25 cellular contexts compared by ENCODE assay signal in the genomic region with DNA sequence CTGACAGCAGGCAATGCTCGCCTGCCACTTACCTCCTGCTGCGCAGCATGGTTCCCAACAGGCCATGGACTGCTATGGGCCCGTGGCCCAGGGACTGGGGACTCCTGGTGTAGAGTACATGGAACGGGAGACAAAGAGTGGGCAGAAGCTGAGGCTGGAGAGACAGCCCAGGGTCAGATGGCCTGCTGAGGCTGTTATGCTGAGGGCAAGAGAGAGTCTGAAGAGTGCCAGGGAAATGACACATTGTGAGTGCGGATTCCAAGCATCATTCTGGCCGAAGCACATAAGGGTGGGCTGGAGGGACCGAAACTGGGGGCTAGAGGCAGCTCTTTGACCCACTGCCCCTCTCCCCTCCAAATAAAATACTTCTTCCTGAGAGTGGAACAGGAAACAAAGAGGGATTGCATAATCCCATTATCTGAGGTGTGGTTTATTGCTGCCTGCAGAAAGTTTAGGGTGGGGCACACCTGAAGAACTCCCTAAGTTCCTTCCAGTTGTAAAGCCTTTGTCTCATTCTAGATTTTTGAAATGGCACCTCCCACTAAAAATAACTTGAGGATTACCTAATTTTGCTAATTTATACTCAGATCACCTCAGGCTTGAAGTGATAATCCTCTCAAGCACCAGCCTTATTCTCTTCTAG.
DNase-seq lines count a peak whose midpoint lies in the region; ATAC-seq lines count a peak whose summit lies in the region.
"Had no signal": no experiment of that assay in that cellular context is flagged by ENCODE, and none has a peak within 500 bp of the region (broad histone marks: within the 10 kb centered on the region; RNA-seq: fewer than 3 reads in every experiment).

No MANE protein-coding gene starts in this region.

- ATAC-seq in HG03457 (IDR thresholded peaks at IDR 0.05; ENCODE audit: unreplicated experiment): no peak
- ATAC-seq: A549; activated T-cell treated with anti-CD3 and anti-CD28 coated beads, Interleukin-2, amount 50 U/mL, for 72 hours; naive thymus-derived CD4-positive, alpha-beta T cell; PC-3 had no signal

- H3K9me3 Mint-ChIP-seq in CD8-positive, alpha-beta memory T cell: peaks cover 0 to 8% (median 0%) of the 10 kb centered on the region in 5 donors
- H3K9me3 Mint-ChIP-seq: activated naive CD4-positive, alpha-beta T cell treated with anti-CD3 and anti-CD28 coated beads, Interleukin-2, amount 10 ng/mL, durations not matched to agents 7 days and 5 days; activated T-cell treated with anti-CD3 and anti-CD28 coated beads, Interleukin-2, amount 50 U/mL, for 72 hours had no signal

- no peak overlapping the region for H3K4me3 ChIP-seq in BLaER1 treated with 17β-estradiol and CSF1 and Interleukin-3, amounts not matched to agents 10 nM and 100 nM
- H3K4me3 ChIP-seq in duodenal mucosa (ENCODE audit: low read depth in 1 of 2, low read length in 2 of 2): peak overlapping the region; percentile 7 to 13
- peak overlapping the region; percentile 6 to 14 for H3K4me3 ChIP-seq in mucosa of rectum (ENCODE audit: low read length in 2 of 2)
- no peak overlapping the region for H3K4me3 ChIP-seq in CD8-positive, alpha-beta memory T cell (ENCODE audit: low read length)
- H3K4me3 ChIP-seq: A549, tibial nerve had no signal

- CTCF ChIA-PET in CD8-positive, alpha-beta memory T cell (lab: Charles Lee): no interaction called here

- H3K27me3 Mint-ChIP-seq in CD8-positive, alpha-beta memory T cell: peaks cover 0 to 3% of the 10 kb centered on the region in 2 donors
- H3K27me3 Mint-ChIP-seq: B cell had no signal

- H3K27ac ChIP-seq in BLaER1 treated with 17β-estradiol and CSF1 and Interleukin-3, amounts not matched to agents 10 nM and 100 nM: peak overlapping the region in 7 of 11 experiments; percentile 35 to 87 (median 82); a peak in 12 of 22 replicates
- H3K27ac ChIP-seq in duodenal mucosa (ENCODE audit: low read depth, low read length): peak overlapping the region; percentile 67
- peak overlapping the region; percentile 91 to 94 for H3K27ac ChIP-seq in mucosa of rectum (ENCODE audit: low read depth in 2 of 2, low read length in 2 of 2)
- no peak overlapping the region for H3K27ac ChIP-seq in CD8-positive, alpha-beta memory T cell (ENCODE audit: low read depth, low read length)
- H3K27ac ChIP-seq: A549 had no signal

- no peaks in the 10 kb centered on the region for H3K36me3 ChIP-seq in BLaER1 treated with 17β-estradiol and CSF1 and Interleukin-3, amounts not matched to agents 10 nM and 100 nM
- H3K36me3 ChIP-seq in duodenal mucosa (ENCODE audit: control insufficient read depth in 1 of 2, insufficient read depth in 2 of 2, low read length in 2 of 2) (no peaks in the 10 kb centered on the region), mucosa of rectum (ENCODE audit: control insufficient read depth in 2 of 2, insufficient read depth in 2 of 2, low read length in 2 of 2) (no peaks in the 10 kb centered on the region)
- no peaks in the 10 kb centered on the region for H3K36me3 ChIP-seq in CD8-positive, alpha-beta memory T cell (ENCODE audit: insufficient read depth, low read length)
- H3K36me3 ChIP-seq: tibial nerve had no signal

- H3K4me1 ChIP-seq in BLaER1 treated with 17β-estradiol and CSF1 and Interleukin-3, amounts not matched to agents 10 nM and 100 nM: peaks cover 8 to 78% (median 23%) of the 10 kb centered on the region in 10 experiments; a peak in 18 of 20 replicates
- peaks cover 32 to 42% of the 10 kb centered on the region in 2 donors for H3K4me1 ChIP-seq in duodenal mucosa (ENCODE audit: control insufficient read depth in 1 of 2, insufficient read depth in 2 of 2, low read length in 2 of 2)
- H3K4me1 ChIP-seq in mucosa of rectum (ENCODE audit: control insufficient read depth in 2 of 2, insufficient read depth in 2 of 2, low read length in 2 of 2): peaks cover 23 to 52% of the 10 kb centered on the region in 2 donors
- no peaks in the 10 kb centered on the region for H3K4me1 ChIP-seq in CD8-positive, alpha-beta memory T cell (ENCODE audit: insufficient read depth, low read length)
- H3K4me1 ChIP-seq: A549 had no signal

- H3K4me2 ChIP-seq in BLaER1 treated with 17β-estradiol and CSF1 and Interleukin-3, amounts not matched to agents 10 nM and 100 nM: peak overlapping the region in 9 of 11 experiments; percentile 2 to 81 (median 62); a peak in 17 of 22 replicates
- H3K4me2 ChIP-seq: A549 had no signal

- no peaks in the 10 kb centered on the region for H4K20me1 ChIP-seq in BLaER1 treated with 17β-estradiol and CSF1 and Interleukin-3, amounts not matched to agents 10 nM and 100 nM

- peak; percentile 20 for DNase-seq in NCI-H69 (lab: John Stamatoyannopoulos, UW)
- DNase-seq in CD8-positive, alpha-beta memory T cell: no peak
- no peak for DNase-seq in NCI-H1417 treated with DMSO at 0.1 percent for 48 hours (lab: John Stamatoyannopoulos, UW)
- DNase-seq in T-helper 9 cell: no peak
- DNase-seq: activated CD4-positive, CD25-positive, alpha-beta regulatory T cell; activated naive CD4-positive, alpha-beta T cell treated with anti-CD3 and anti-CD28 coated beads, Interleukin-2, amount 10 ng/mL, durations not matched to agents 7 days and 5 days; activated T-cell treated with anti-CD3 and anti-CD28 coated beads, Interleukin-2, amount 50 U/mL, for 72 hours; amniotic stem cell; DMS53; effector memory CD4-positive, alpha-beta T cell; mesenchymal stem cell; naive thymus-derived CD4-positive, alpha-beta T cell; NCI-H2107; NCI-H446 treated with DMSO at 0.1 percent for 48 hours; occipital lobe; PC-3; SHP77; SW 1271 had no signal

- peak overlapping the region in 4 of 11 experiments; percentile 22 to 64 (median 56); a peak in 5 of 22 replicates for H3K9ac ChIP-seq in BLaER1 treated with 17β-estradiol and CSF1 and Interleukin-3, amounts not matched to agents 10 nM and 100 nM
- H3K9ac ChIP-seq in duodenal mucosa (ENCODE audit: low read depth in 1 of 2, low read length in 2 of 2): no peak overlapping the region
- H3K9ac ChIP-seq in mucosa of rectum (ENCODE audit: low read depth in 1 of 2, low read length in 2 of 2): peak overlapping the region; percentile 63 to 64

- POLR2A ChIA-PET in CD8-positive, alpha-beta memory T cell (lab: Charles Lee): no interaction called here

- H3K9me3 ChIP-seq in BLaER1 treated with 17β-estradiol and CSF1 and Interleukin-3, amounts not matched to agents 10 nM and 100 nM (replicated peaks in 1 of 11): peaks cover 0 to 19% (median 0%) of the 10 kb centered on the region in 11 experiments; a peak in 3 of 22 replicates
- H3K9me3 ChIP-seq in duodenal mucosa (ENCODE audit: control insufficient read depth in 1 of 2, low read length in 2 of 2) (no peaks in the 10 kb centered on the region), mucosa of rectum (ENCODE audit: control insufficient read depth in 2 of 2, low read length in 2 of 2) (no peaks in the 10 kb centered on the region)
- H3K9me3 ChIP-seq in CD8-positive, alpha-beta memory T cell (ENCODE audit: low read length): no peaks in the 10 kb centered on the region
- H3K9me3 ChIP-seq: A549, tibial nerve had no signal

- H3K27me3 ChIP-seq in BLaER1 treated with 17β-estradiol and CSF1 and Interleukin-3, amounts not matched to agents 10 nM and 100 nM: no peaks in the 10 kb centered on the region
- H3K27me3 ChIP-seq in duodenal mucosa (ENCODE audit: control insufficient read depth in 1 of 2, insufficient read depth in 2 of 2, low read length in 2 of 2) (no peaks in the 10 kb centered on the region), mucosa of rectum (ENCODE audit: control insufficient read depth in 2 of 2, insufficient read depth in 2 of 2, low read length in 2 of 2) (no peaks in the 10 kb centered on the region)
- H3K27me3 ChIP-seq in CD8-positive, alpha-beta memory T cell (ENCODE audit: insufficient read depth, low read length, poor library complexity, severe bottlenecking): no peaks in the 10 kb centered on the region
- H3K27me3 ChIP-seq: tibial nerve had no signal

- H3K4me1 Mint-ChIP-seq in CD8-positive, alpha-beta memory T cell: no peaks in the 10 kb centered on the region
- H3K4me1 Mint-ChIP-seq: activated naive CD4-positive, alpha-beta T cell treated with anti-CD3 and anti-CD28 coated beads, Interleukin-2, amount 10 ng/mL, durations not matched to agents 7 days and 5 days; B cell had no signal

- H3K27ac Mint-ChIP-seq in CD8-positive, alpha-beta memory T cell: no peak overlapping the region
- H3K27ac Mint-ChIP-seq: activated naive CD4-positive, alpha-beta T cell treated with anti-CD3 and anti-CD28 coated beads, Interleukin-2, amount 10 ng/mL, durations not matched to agents 7 days and 5 days; activated T-cell treated with anti-CD3 and anti-CD28 coated beads, Interleukin-2, amount 50 U/mL, for 72 hours; B cell; naive thymus-derived CD4-positive, alpha-beta T cell had no signal

- no peaks in the 10 kb centered on the region for H3K36me3 Mint-ChIP-seq in CD8-positive, alpha-beta memory T cell
- H3K36me3 Mint-ChIP-seq: activated naive CD4-positive, alpha-beta T cell treated with anti-CD3 and anti-CD28 coated beads, Interleukin-2, amount 10 ng/mL, durations not matched to agents 7 days and 5 days; naive thymus-derived CD4-positive, alpha-beta T cell had no signal

- H3K4me3 Mint-ChIP-seq in CD8-positive, alpha-beta memory T cell: no peak overlapping the region
- H3K4me3 Mint-ChIP-seq: activated naive CD4-positive, alpha-beta T cell treated with anti-CD3 and anti-CD28 coated beads, Interleukin-2, amount 10 ng/mL, durations not matched to agents 7 days and 5 days; activated T-cell treated with anti-CD3 and anti-CD28 coated beads, Interleukin-2, amount 50 U/mL, for 72 hours; B cell; naive thymus-derived CD4-positive, alpha-beta T cell had no signal

Comparison
In these comparisons a context has a peak if more than half of its experiments do, and no peak if none do; other contexts are left out.
1. H3K4me3 ChIP-seq: peak in duodenal mucosa (2 of 2) and mucosa of rectum (2 of 2); none in BLaER1 treated with 17β-estradiol and CSF1 and Interleukin-3, amounts not matched to agents 10 nM and 100 nM (0 of 10) and CD8-positive, alpha-beta memory T cell (single experiment).
2. H3K9ac ChIP-seq: peak in mucosa of rectum (2 of 2); none in duodenal mucosa (0 of 2).